Comparison of ENCODE assay signal across 8 cellular contexts in genomic region chr1:26164036-26164927, GRCh38. TPM values are rescaled to one million over a fixed set of nuclear protein-coding genes. Genes with fewer than 3 reads are reported as not detected.
DNase-seq lines count a peak whose midpoint lies in the region; ATAC-seq and TF ChIP-seq lines count a peak whose summit lies in the region.

No MANE protein-coding gene starts in this region.

- H3K4me3 ChIP-seq in IMR-90 (ENCODE audit: insufficient read depth, low read depth, low read length), result peak overlapping the region; percentile 26
- peak overlapping the region in 2 of 3 donors; percentile 28 to 61 for H3K4me3 ChIP-seq in thyroid gland (replicated peaks in 1 of 3)

- intact Hi-C loops in IMR-90 (cut with micrococcal nuclease), result loop anchor here (1.0 kb wide), 1 partner anchor 59 kb away; no protein-coding TSS in a partner anchor
- intact Hi-C loops in thyroid gland (cut with DNase I), result loop anchor here (5.0 kb wide), 1 partner anchor 57 kb away; no protein-coding TSS in a partner anchor

- H3K9me3 ChIP-seq in IMR-90 (ENCODE audit: control insufficient read depth, insufficient read depth, low read length) (no peaks in the 10 kb centered on the region), thyroid gland (no peaks in the 10 kb centered on the region)

- no peaks in the 10 kb centered on the region for H3K9me3 Mint-ChIP-seq in nephron

- H3K27me3 Mint-ChIP-seq in nephron (ENCODE audit: low read depth), result peaks cover 20% of the 10 kb centered on the region

- no peak overlapping the region for H2BK120ac ChIP-seq in IMR-90 (ENCODE audit: low read depth, low read length)

- H4K8ac ChIP-seq in IMR-90 (ENCODE audit: low read depth in 2 of 2, low read length in 2 of 2), result no peak overlapping the region

- H4K20me1 ChIP-seq in IMR-90 (ENCODE audit: insufficient read depth, low read length), result no peaks in the 10 kb centered on the region

- no peak overlapping the region for H3K4ac ChIP-seq in IMR-90 (ENCODE audit: low read depth, low read length)

- H3K4me1 ChIP-seq in IMR-90 (ENCODE audit: control insufficient read depth, insufficient read depth, low read length), result peaks cover 4% of the 10 kb centered on the region
- H3K4me1 ChIP-seq in thyroid gland, result peaks cover 13 to 21% of the 10 kb centered on the region in 2 donors

- H2BK5ac ChIP-seq in IMR-90 (ENCODE audit: low read depth, low read length, poor library complexity, severe bottlenecking), result no peak overlapping the region

- H2AK5ac ChIP-seq in IMR-90 (ENCODE audit: low read depth, low read length), result no peak overlapping the region

- ATAC-seq in IMR-90 (ENCODE audit: low read depth) (peak; percentile 70), esophagus mucosa (peak; percentile 34), GM21825 (IDR thresholded peaks at IDR 0.05; ENCODE audit: unreplicated experiment) (no peak)

- no peaks in the 10 kb centered on the region for H3K79me1 ChIP-seq in IMR-90 (ENCODE audit: low read depth in 1 of 2, low read length in 2 of 2)

- no peak overlapping the region for H2BK15ac ChIP-seq in IMR-90 (ENCODE audit: low read depth, low read length)

- no peak overlapping the region for H2AK9ac ChIP-seq in IMR-90 (replicated peaks; ENCODE audit: low read depth, low read length, poor library complexity)

- peak; percentile 83 for TF ChIP-seq CTCF in C4-2B (conservative IDR thresholded peaks at IDR 0.05)
- TF ChIP-seq CTCF in IMR-90 (conservative IDR thresholded peaks at IDR 0.05; ENCODE audit: low read depth, low read length), result peak; percentile 62
- TF ChIP-seq CTCF in nephron (IDR thresholded peaks at IDR 0.05; ENCODE audit: unreplicated experiment in 3 of 3), result peak; percentile 76 to 80 (median 79)
- peak in 4 of 6 experiments; percentile 46 to 93 (median 76) for TF ChIP-seq CTCF in thyroid gland (IDR thresholded peaks at IDR 0.05)

- in situ Hi-C loops in IMR-90 (cut with MboI; ENCODE audit: low sequenced_read_pairs), result no loop called here

- H3K4me3 Mint-ChIP-seq in nephron, result peak overlapping the region; percentile 68 to 83 (median 78)

- no peak overlapping the region for H4K91ac ChIP-seq in IMR-90 (ENCODE audit: insufficient read depth, low read depth, low read length)

- TF ChIP-seq POLR2A in IMR-90 (IDR thresholded peaks at IDR 0.05; ENCODE audit: low read depth, low read length) (no peak), thyroid gland (IDR thresholded peaks at IDR 0.05) (no peak)

- H3K9ac ChIP-seq in IMR-90 (ENCODE audit: low read depth, low read length), result no peak overlapping the region

- H3K27me3 ChIP-seq in IMR-90 (ENCODE audit: control insufficient read depth, insufficient read depth, low read length) (peaks cover 16% of the 10 kb centered on the region; the same call in 1 of the 2 replicates), thyroid gland (no peaks in the 10 kb centered on the region)

- H3K36me3 ChIP-seq in IMR-90 (ENCODE audit: control insufficient read depth, insufficient read depth, low read length), result no peaks in the 10 kb centered on the region
- H3K36me3 ChIP-seq in thyroid gland, result no peaks in the 10 kb centered on the region

- H3K4me1 Mint-ChIP-seq in nephron, result peaks cover 35% of the 10 kb centered on the region

- dilution Hi-C loops in IMR-90 (cut with HindIII; ENCODE audit: low sequenced_read_pairs, unreplicated experiment), result no loop called here

- H3K18ac ChIP-seq in IMR-90 (ENCODE audit: low read depth, low read length), result no peak overlapping the region

- CTCF ChIA-PET in IMR-90 (lab: Yijun Ruan, JAX), result no interaction called here

- 10% methylated on average over 42 of the region's 73 CpGs; no CpG with 5 or more reads in 1 of the 2 experiments for WGBS in IMR-90 (ENCODE audit: extremely low coverage in 2 of 2, insufficient read length in 1 of 2), 2 experiments
- 30 to 37% methylated on average over 16 to 24 of the region's 73 CpGs for WGBS in thyroid gland, 2 donors

- TF ChIP-seq RAD21 in IMR-90 (IDR thresholded peaks at IDR 0.05; ENCODE audit: low read length), result peak; percentile 38; the same call in 1 of the 2 replicates

- H4K5ac ChIP-seq in IMR-90 (ENCODE audit: low read depth, low read length), result no peak overlapping the region

- H3K27ac ChIP-seq in C4-2B, result no peak overlapping the region
- no peak overlapping the region for H3K27ac ChIP-seq in IMR-90 (ENCODE audit: insufficient read depth, low read length)
- H3K27ac ChIP-seq in thyroid gland, result peak overlapping the region; percentile 15 to 50 (median 44)

- H3K27ac Mint-ChIP-seq in nephron, result peak overlapping the region; percentile 19 to 87 (median 76)

- DNase-seq in IMR-90 (no peak), thyroid gland (peak; percentile 46 to 51), NCI-H226 (no peak)
- DNase-seq in activated CD8-positive, alpha-beta memory T cell treated with anti-CD3 and anti-CD28 coated beads, Interleukin-2, amount 50 U/mL, for 4 hours, result peak; percentile 60

- H3K36me3 Mint-ChIP-seq in nephron (ENCODE audit: low read depth), result no peaks in the 10 kb centered on the region

- no peak overlapping the region for H3K14ac ChIP-seq in IMR-90 (replicated peaks; ENCODE audit: low read depth, low read length)

- no TSS peak for BruUV-seq in IMR-90 (replicated peaks; lab: Mats Ljungman, UMichigan)

- H2BK20ac ChIP-seq in IMR-90 (ENCODE audit: low read depth, low read length), result no peak overlapping the region

- H3K4me2 ChIP-seq in IMR-90 (ENCODE audit: low read depth, low read length), result peak overlapping the region; percentile 63

- no peak overlapping the region for H3K23ac ChIP-seq in IMR-90 (ENCODE audit: low read depth, low read length)

- no peak overlapping the region for H3K56ac ChIP-seq in IMR-90 (ENCODE audit: extremely low read depth, insufficient read depth, low read length)

- H3K9me1 ChIP-seq in IMR-90 (ENCODE audit: insufficient read depth, low read length), result 0 out of 2 replicates have a peak, but pooled peaks cover 3% of the 10 kb centered on the region

- POLR2A ChIA-PET in IMR-90 (lab: Charles Lee; ENCODE audit: unreplicated experiment), result no interaction called here

- peak overlapping the region; percentile 87 for H2AFZ ChIP-seq in IMR-90 (replicated peaks; ENCODE audit: low read length, poor library complexity)

TF ChIP-seq in IMR-90, 13 proteins besides CTCF, POLR2A, EP300 and RAD21:
- peak; percentile 45 for TF ChIP-seq SMC3 (IDR thresholded peaks at IDR 0.05; ENCODE audit: low read depth, low read length)
- no peak for TF ChIP-seq FOS (IDR thresholded peaks at IDR 0.05; ENCODE audit: low read depth, low read length)
- TF ChIP-seq RCOR1 (IDR thresholded peaks at IDR 0.05; ENCODE audit: insufficient replicate concordance, low read length), result no peak
- no peak for TF ChIP-seq CEBPB (IDR thresholded peaks at IDR 0.05; ENCODE audit: low read depth, low read length)
- TF ChIP-seq CHD1 (IDR thresholded peaks at IDR 0.05; ENCODE audit: low read depth, low read length), result no peak
- peak; percentile 25 for TF ChIP-seq USF2 (IDR thresholded peaks at IDR 0.05; ENCODE audit: low read depth, low read length)
- TF ChIP-seq ELK1 (IDR thresholded peaks at IDR 0.05; ENCODE audit: borderline replicate concordance, low read depth, low read length), result no peak
TF ChIP-seq in IMR-90: peak in this region for 2.

RNA-seq across cellular contexts. Expression of gene C1orf232, which starts 4.5 kb away (rescaled TPM):
- not detected in 2 replicates for total RNA-seq in IMR-90 (2012; rRNA removed)
- polyA plus RNA-seq in IMR-90 (2012; rRNA removed), result not detected in 2 replicates
- not detected in 2 replicates for polyA plus RNA-seq in IMR-90 (2012; cell fraction: cytosol; rRNA removed)
- not detected in 2 replicates for polyA plus RNA-seq in IMR-90 (2012; cell fraction: nucleus; rRNA removed; ENCODE audit: low replicate concordance)
- not detected for total RNA-seq in esophagus mucosa
- total RNA-seq in thyroid gland, result not detected

RNA-seq across cellular contexts. Expression of gene FAM110D, which starts 5.4 kb away (rescaled TPM):
- total RNA-seq in IMR-90 (2012; rRNA removed) (not detected in 2 replicates), esophagus mucosa (0.68 TPM), thyroid gland (10 to 100 TPM in 1 of 4 donors, 1 to 10 TPM in 3; 3.5 to 15.6 (median 6.8) TPM)
- not detected in 2 replicates for polyA plus RNA-seq in IMR-90 (2012; rRNA removed)
- 0.03 TPM in 1 of 2 replicates, not detected in the other for polyA plus RNA-seq in IMR-90 (2012; cell fraction: cytosol; rRNA removed)
- 0.03 TPM in 1 of 2 replicates, not detected in the other for polyA plus RNA-seq in IMR-90 (2012; cell fraction: nucleus; rRNA removed; ENCODE audit: low replicate concordance)

RNA-seq across cellular contexts. Expression of gene ZNF593, which starts 5.4 kb away (rescaled TPM):
- 22.2 and 22.8 TPM in 2 replicates for total RNA-seq in IMR-90 (2012; rRNA removed)
- 57.7 and 78.6 TPM in 2 replicates for polyA plus RNA-seq in IMR-90 (2012; rRNA removed)
- polyA plus RNA-seq in IMR-90 (2012; cell fraction: cytosol; rRNA removed), result 79.2 and 84.3 TPM in 2 replicates
- polyA plus RNA-seq in IMR-90 (2012; cell fraction: nucleus; rRNA removed; ENCODE audit: low replicate concordance), result 27.4 and 38.4 TPM in 2 replicates
- 37.9 TPM for total RNA-seq in esophagus mucosa
- 10 to 100 TPM; 18.3 to 65.8 (median 27.3) TPM for total RNA-seq in thyroid gland

RNA-seq across cellular contexts. Expression of gene ZNF593OS, which starts 7.3 kb away (rescaled TPM):
- total RNA-seq in IMR-90 (2012; rRNA removed) (not detected in 2 replicates), esophagus mucosa (0.16 TPM), thyroid gland (under 1 TPM in 1 of 4 donors, not detected in 3; 0.33 TPM)
- not detected in 2 replicates for polyA plus RNA-seq in IMR-90 (2012; rRNA removed)
- not detected in 2 replicates for polyA plus RNA-seq in IMR-90 (2012; cell fraction: cytosol; rRNA removed)
- polyA plus RNA-seq in IMR-90 (2012; cell fraction: nucleus; rRNA removed; ENCODE audit: low replicate concordance), result 0.14 TPM in 1 of 2 replicates, not detected in the other

RNA-seq across cellular contexts. Expression of gene CNKSR1, which starts 13.0 kb away (rescaled TPM):
- 0.28 TPM in 1 of 2 replicates, not detected in the other for total RNA-seq in IMR-90 (2012; rRNA removed)
- 0.30 and 0.43 TPM in 2 replicates for polyA plus RNA-seq in IMR-90 (2012; rRNA removed)
- 0.24 and 1.2 TPM in 2 replicates for polyA plus RNA-seq in IMR-90 (2012; cell fraction: cytosol; rRNA removed)
- polyA plus RNA-seq in IMR-90 (2012; cell fraction: nucleus; rRNA removed; ENCODE audit: low replicate concordance), result 3.8 and 5.8 TPM in 2 replicates
- total RNA-seq in esophagus mucosa, result 19.7 TPM
- total RNA-seq in thyroid gland, result 10 to 100 TPM; 20.0 to 81.2 (median 31.6) TPM

Comparison
In these comparisons a context has a peak if more than half of its experiments do, and no peak if none do; other contexts are left out.
1. H3K27ac ChIP-seq: peak in thyroid gland (3 of 3); none in C4-2B (single experiment) and IMR-90 (single experiment).
2. DNase-seq: peak in activated CD8-positive, alpha-beta memory T cell treated with anti-CD3 and anti-CD28 coated beads, Interleukin-2, amount 50 U/mL, for 4 hours (single experiment) and thyroid gland (2 of 2); none in IMR-90 (single experiment) and NCI-H226 (single experiment).
3. Peak in every context shown above with its lines, with median percentiles within 50 percentile points of each other: CTCF ChIP-seq.